ENCODE assay signal across 10 cellular contexts in genomic region chr20:12928755-12929401, GRCh38.
DNase-seq lines count a peak whose midpoint lies in the region; TF ChIP-seq lines count a peak whose summit lies in the region.
"Had no signal": no experiment of that assay in that cellular context is flagged by ENCODE, and none has a peak within 500 bp of the region (broad histone marks: within the 10 kb centered on the region; RNA-seq: fewer than 3 reads in every experiment).

No MANE protein-coding gene starts in this region.

- peaks cover 18% of the 10 kb centered on the region for H3K4me1 Mint-ChIP-seq in glutamatergic neuron (ENCODE audit: low read depth, unreplicated experiment)

- H3K27ac ChIP-seq in mammary epithelial cell (ENCODE audit: insufficient read depth, low read depth, low read length) (peak overlapping the region; percentile 20), esophagus muscularis mucosa (replicated peaks in 1 of 4) (no peak overlapping the region)

- H3K79me2 ChIP-seq in mammary epithelial cell (ENCODE audit: insufficient read depth, low read length) = no peaks in the 10 kb centered on the region

- CTCF ChIA-PET in mammary epithelial cell (lab: Charles Lee; ENCODE audit: low non-redundant PET) = interaction anchor here (0.6 to 1.0 kb wide), 3 partner anchors 36 to 871 kb away, joined by 3 read pairs; no protein-coding TSS in a partner anchor

- no peaks in the 10 kb centered on the region for H3K9me3 ChIP-seq in mammary epithelial cell (replicated peaks; ENCODE audit: insufficient read depth, low read length)
- no peaks in the 10 kb centered on the region for H3K9me3 ChIP-seq in esophagus muscularis mucosa
- H3K9me3 ChIP-seq: SK-N-SH had no signal

- H3K36me3 ChIP-seq in mammary epithelial cell (ENCODE audit: insufficient read depth, low read length) (no peaks in the 10 kb centered on the region), esophagus muscularis mucosa (no peaks in the 10 kb centered on the region)

- H3K4me1 ChIP-seq in mammary epithelial cell (ENCODE audit: insufficient read depth, low read length) = peaks cover 31% of the 10 kb centered on the region
- H3K4me1 ChIP-seq in esophagus muscularis mucosa = peaks cover 0 to 4% (median 0%) of the 10 kb centered on the region in 4 donors

- no TSS peak for BruUV-seq in mammary epithelial cell (replicated peaks; lab: Mats Ljungman, UMichigan)

- WGBS in mammary epithelial cell (ENCODE audit: low coverage, missing lambda C conversion rate) = 50% methylated on average over 4 of the region's 4 CpGs
- 59% methylated on average over 4 of the region's 4 CpGs for WGBS in esophagus muscularis mucosa

- peak overlapping the region; percentile 55 for H2AFZ ChIP-seq in mammary epithelial cell (ENCODE audit: low read depth, low read length)

- no peak overlapping the region for H3K4me3 Mint-ChIP-seq in glutamatergic neuron (ENCODE audit: unreplicated experiment)

- H3K4me3 ChIP-seq in AG09309 (ENCODE audit: control insufficient read depth, low read depth, low read length) = no peak overlapping the region
- no peak overlapping the region for H3K4me3 ChIP-seq in mammary epithelial cell (replicated peaks in 1 of 3; ENCODE audit: insufficient read depth in 1 of 3, low read depth in 2 of 3, low read length in 3 of 3)
- H3K4me3 ChIP-seq in esophagus muscularis mucosa = no peak overlapping the region

- H4K20me1 ChIP-seq in mammary epithelial cell (ENCODE audit: insufficient read depth, low read length) = no peaks in the 10 kb centered on the region

- no peaks in the 10 kb centered on the region for H3K9me3 Mint-ChIP-seq in glutamatergic neuron (ENCODE audit: unreplicated experiment)

- dilution Hi-C loops in mammary epithelial cell (cut with HindIII; ENCODE audit: low sequenced_read_pairs) = no loop called here

- no peaks in the 10 kb centered on the region for H3K36me3 Mint-ChIP-seq in glutamatergic neuron (ENCODE audit: unreplicated experiment)

- H3K9ac ChIP-seq in mammary epithelial cell (ENCODE audit: insufficient read depth, low read length) = no peak overlapping the region
- H3K9ac ChIP-seq: SK-N-SH had no signal

- TF ChIP-seq POLR2A in esophagus muscularis mucosa (IDR thresholded peaks at IDR 0.05; ENCODE audit: low read depth) = no peak

- TF ChIP-seq EP300 in esophagus muscularis mucosa (IDR thresholded peaks at IDR 0.05) = no peak

- H3K27me3 ChIP-seq in mammary epithelial cell (ENCODE audit: insufficient read depth, low read length) (no peaks in the 10 kb centered on the region), esophagus muscularis mucosa (no peaks in the 10 kb centered on the region)

- intact Hi-C loops in mammary epithelial cell (cut with micrococcal nuclease) (loop anchor here (5.0 kb wide), 5 partner anchors 103 to 858 kb away; partner anchors contain the start of gene NDUFAF5), esophagus muscularis mucosa (cut with DNase I) (no loop called here)

- H3K4me2 ChIP-seq in mammary epithelial cell (ENCODE audit: insufficient read depth, low read depth, low read length) = peak overlapping the region; percentile 66
- H3K4me2 ChIP-seq: SK-N-SH had no signal

- DNase-seq in AG09309 (ENCODE audit: low read depth) (peak; percentile 49), HS-5 (ENCODE audit: low read depth) (peak; percentile 78), mammary epithelial cell (peak; percentile 82), lung microvascular endothelial cell (ENCODE audit: low read depth in 2 of 2) (peak; percentile 50 to 89), glutamatergic neuron (no peak), NCI-H82 treated with DMSO at 0.1 percent for 48 hours (lab: John Stamatoyannopoulos, UW; ENCODE audit: unreplicated experiment) (no peak), esophagus muscularis mucosa (ENCODE audit: extremely low spot score) (no peak)
- no peak for DNase-seq in stimulated activated CD4-positive, alpha-beta T cell treated with anti-CD3 and anti-CD28 coated beads, Interleukin-2, amount 100 ng/mL, for 24 hours
- DNase-seq: cerebellar nuclear complex, SK-N-SH had no signal

- in situ Hi-C loops in mammary epithelial cell (cut with MboI; ENCODE audit: low sequenced_read_pairs in 2 of 2) = loop anchor here in 1 of 2 donors (5.0 kb wide), 1 partner anchor 38 kb away; no protein-coding TSS in a partner anchor

- no peak overlapping the region for H3K27ac Mint-ChIP-seq in glutamatergic neuron (ENCODE audit: unreplicated experiment)

- no peaks in the 10 kb centered on the region for H3K27me3 Mint-ChIP-seq in glutamatergic neuron (ENCODE audit: unreplicated experiment)

- TF ChIP-seq CTCF in AG09309 (IDR thresholded peaks at IDR 0.05; ENCODE audit: control insufficient read depth, insufficient read depth, low read depth, low read length, missing control alignments) (no peak), mammary epithelial cell (conservative IDR thresholded peaks at IDR 0.05 in 1 of 2, IDR thresholded peaks at IDR 0.05 in 1 of 2; ENCODE audit: extremely low read depth in 1 of 2, insufficient read depth in 1 of 2, low read depth in 1 of 2, low read length in 2 of 2) (no peak), glutamatergic neuron (IDR thresholded peaks at IDR 0.05; ENCODE audit: partially characterized antibody, unreplicated experiment) (no peak), esophagus muscularis mucosa (IDR thresholded peaks at IDR 0.05) (no peak)

Comparison
In these comparisons a context has a peak if more than half of its experiments do, and no peak if none do; other contexts are left out.
1. DNase-seq: peak in AG09309 (single experiment), HS-5 (single experiment), mammary epithelial cell (single experiment) and lung microvascular endothelial cell (2 of 2); none in glutamatergic neuron (single experiment), stimulated activated CD4-positive, alpha-beta T cell treated with anti-CD3 and anti-CD28 coated beads, Interleukin-2, amount 100 ng/mL, for 24 hours (0 of 2), NCI-H82 treated with DMSO at 0.1 percent for 48 hours (single experiment) and esophagus muscularis mucosa (single experiment).